ENCODE assay signal across 29 cellular contexts in genomic region chr18:46820863-46821262, GRCh38.
"Had no signal": no experiment of that assay in that cellular context is flagged by ENCODE, and none has a peak within 500 bp of the region (broad histone marks: within the 10 kb centered on the region; RNA-seq: fewer than 3 reads in every experiment).

No MANE protein-coding gene starts in this region.

- ATAC-seq: activated CD8-positive, alpha-beta memory T cell treated with anti-CD3 and anti-CD28 coated beads, Interleukin-2, amount 10 ng/mL, durations not matched to agents 7 days and 5 days; activated naive CD8-positive, alpha-beta T cell treated with anti-CD3 and anti-CD28 coated beads, Interleukin-2, amount 50 U/mL, for 24 hours; PC-3 had no signal

- H3K9ac ChIP-seq: KMS-11 had no signal

- H3K4me1 ChIP-seq: Peyer's patch had no signal

- H3K27ac ChIP-seq: KMS-11, Peyer's patch, WERI-Rb-1 had no signal

- H3K27me3 ChIP-seq: Peyer's patch had no signal

- H3K4me2 ChIP-seq: KMS-11 had no signal

- H3K4me3 ChIP-seq: Peyer's patch had no signal

- DNase-seq: activated CD4-positive, alpha-beta memory T cell treated with anti-CD3 and anti-CD28 coated beads, Interleukin-2, amount 10 ng/mL, durations not matched to agents 7 days and 5 days; activated CD4-positive, alpha-beta T cell treated with anti-CD3 and anti-CD28 coated beads for 1 hour; activated CD4-positive, alpha-beta T cell treated with anti-CD3 and anti-CD28 coated beads for 48 hours; activated CD4-positive, CD25-positive, alpha-beta regulatory T cell; activated CD8-positive, alpha-beta memory T cell treated with anti-CD3 and anti-CD28 coated beads for 24 hours; activated CD8-positive, alpha-beta memory T cell treated with anti-CD3 and anti-CD28 coated beads, Interleukin-2, amount 10 ng/mL, durations not matched to agents 7 days and 5 days; activated CD8-positive, alpha-beta memory T cell treated with anti-CD3 and anti-CD28 coated beads, Interleukin-2, amount 50 U/mL, for 48 hours; activated effector memory CD4-positive, alpha-beta T cell treated with Interleukin-2 at 50 U/mL for 16 hours; activated naive CD4-positive, alpha-beta T cell treated with anti-CD3 and anti-CD28 coated beads, Interleukin-2, amount 10 ng/mL, durations not matched to agents 7 days and 5 days; activated naive CD8-positive, alpha-beta T cell treated with anti-CD3 and anti-CD28 coated beads, Interleukin-2, amount 50 U/mL, for 24 hours; activated T-cell treated with anti-CD3 and anti-CD28 coated beads, Interleukin-2, amount 50 U/mL, for 48 hours; anterior cingulate cortex; NCI-H1092 treated with DMSO at 0.1 percent for 48 hours; NCI-H1417; NCI-H146; NCI-H187; NCI-H2029 treated with DMSO at 0.1 percent for 48 hours; NCI-H2107; NCI-H2171; NCI-H510A; NCI-H526; NCI-H748 treated with DMSO at 0.1 percent for 48 hours; NK-92 treated with Interleukin-12 subunit alpha and Interleukin-12 subunit beta, amount 100 ng/mL, for 24 hours; PC-3; Peyer's patch; RPMI8226; T1000; WERI-Rb-1 had no signal

- H3K9me3 ChIP-seq: Peyer's patch had no signal
